2 cellular contexts compared by ENCODE assay signal in the genomic region with DNA sequence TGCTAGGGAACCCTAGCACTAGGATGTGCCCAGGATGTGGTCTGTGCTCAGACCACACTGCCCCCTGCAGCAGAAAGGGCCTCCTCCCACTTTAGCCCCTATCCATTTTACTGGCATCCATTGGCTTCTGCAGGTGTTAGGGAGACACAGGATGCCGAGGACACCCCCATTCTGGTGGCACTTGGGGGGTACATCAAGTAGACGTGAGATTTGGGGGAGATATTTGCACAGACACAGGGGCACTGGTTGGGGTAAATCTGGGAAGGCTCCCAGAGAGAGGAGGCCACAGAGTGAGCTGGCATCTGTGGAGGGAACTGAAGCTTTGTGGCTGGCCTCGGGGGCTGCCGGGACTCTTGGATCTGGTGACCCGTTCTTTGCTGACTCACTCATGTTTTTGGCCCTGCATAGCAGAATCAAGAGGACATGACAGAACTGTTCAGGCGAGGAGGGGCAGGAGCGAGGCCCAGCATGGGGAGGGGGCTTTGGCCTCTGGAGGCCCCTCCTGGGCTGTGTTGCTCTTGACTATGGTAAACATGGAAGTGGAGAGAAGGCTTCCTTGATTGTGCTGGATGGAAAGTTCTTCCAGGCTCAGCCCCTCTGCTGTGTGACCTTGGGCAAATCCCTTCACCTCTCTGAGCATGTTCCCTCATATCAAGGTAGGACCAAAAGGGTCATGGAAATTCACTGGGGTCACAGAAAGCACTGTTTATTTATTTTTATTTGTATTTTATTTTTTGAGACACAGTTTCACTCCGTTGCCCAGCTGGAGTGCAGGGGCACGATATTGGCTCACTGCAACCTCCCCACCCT.
TF ChIP-seq lines count a peak whose summit lies in the region.

No MANE protein-coding gene starts in this region.

TF ChIP-seq in IMR-90, 13 proteins besides CTCF, POLR2A, EP300 and RAD21:
- no peak for TF ChIP-seq RCOR1 (IDR thresholded peaks at IDR 0.05; ENCODE audit: insufficient replicate concordance, low read length)
- TF ChIP-seq MXI1 (IDR thresholded peaks at IDR 0.05; ENCODE audit: borderline replicate concordance, low read depth, low read length): no peak
- no peak for TF ChIP-seq SMC3 (IDR thresholded peaks at IDR 0.05; ENCODE audit: low read depth, low read length)
- TF ChIP-seq MAZ (IDR thresholded peaks at IDR 0.05; ENCODE audit: borderline replicate concordance, low read depth, low read length): no peak
- no peak for TF ChIP-seq FOS (IDR thresholded peaks at IDR 0.05; ENCODE audit: low read depth, low read length)
- no peak for TF ChIP-seq CEBPB (IDR thresholded peaks at IDR 0.05; ENCODE audit: low read depth, low read length)
- no peak for TF ChIP-seq NFE2L2 (IDR thresholded peaks at IDR 0.05; ENCODE audit: low read depth, low read length)
- TF ChIP-seq, protein P1, sequence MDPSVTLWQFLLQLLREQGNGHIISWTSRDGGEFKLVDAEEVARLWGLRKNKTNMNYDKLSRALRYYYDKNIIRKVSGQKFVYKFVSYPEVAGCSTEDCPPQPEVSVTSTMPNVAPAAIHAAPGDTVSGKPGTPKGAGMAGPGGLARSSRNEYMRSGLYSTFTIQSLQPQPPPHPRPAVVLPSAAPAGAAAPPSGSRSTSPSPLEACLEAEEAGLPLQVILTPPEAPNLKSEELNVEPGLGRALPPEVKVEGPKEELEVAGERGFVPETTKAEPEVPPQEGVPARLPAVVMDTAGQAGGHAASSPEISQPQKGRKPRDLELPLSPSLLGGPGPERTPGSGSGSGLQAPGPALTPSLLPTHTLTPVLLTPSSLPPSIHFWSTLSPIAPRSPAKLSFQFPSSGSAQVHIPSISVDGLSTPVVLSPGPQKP (IDR thresholded peaks at IDR 0.05; ENCODE audit: borderline replicate concordance, low read depth, low read length): no peak
- TF ChIP-seq RFX5 (IDR thresholded peaks at IDR 0.05; ENCODE audit: low read depth, low read length): no peak
- TF ChIP-seq, protein P2, sequence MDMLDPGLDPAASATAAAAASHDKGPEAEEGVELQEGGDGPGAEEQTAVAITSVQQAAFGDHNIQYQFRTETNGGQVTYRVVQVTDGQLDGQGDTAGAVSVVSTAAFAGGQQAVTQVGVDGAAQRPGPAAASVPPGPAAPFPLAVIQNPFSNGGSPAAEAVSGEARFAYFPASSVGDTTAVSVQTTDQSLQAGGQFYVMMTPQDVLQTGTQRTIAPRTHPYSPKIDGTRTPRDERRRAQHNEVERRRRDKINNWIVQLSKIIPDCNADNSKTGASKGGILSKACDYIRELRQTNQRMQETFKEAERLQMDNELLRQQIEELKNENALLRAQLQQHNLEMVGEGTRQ (IDR thresholded peaks at IDR 0.05; ENCODE audit: low read depth, low read length): no peak

TF ChIP-seq in neural cell, 6 proteins besides CTCF, POLR2A, EP300 and RAD21:
- TF ChIP-seq TAF1 (IDR thresholded peaks at IDR 0.05; ENCODE audit: low read depth) (no peak), MXI1 (conservative IDR thresholded peaks at IDR 0.05; ENCODE audit: poor library complexity, severe bottlenecking) (no peak), POLR2AphosphoS5 (IDR thresholded peaks at IDR 0.05) (no peak), REST (IDR thresholded peaks at IDR 0.05; ENCODE audit: borderline replicate concordance) (no peak), SMC3 (conservative IDR thresholded peaks at IDR 0.05; ENCODE audit: poor library complexity) (no peak), EZH2 (IDR thresholded peaks at IDR 0.05; ENCODE audit: borderline replicate concordance, insufficient read depth, low read length, poor library complexity, severe bottlenecking) (no peak)
TF ChIP-seq in neural cell: peak in this region for 0.
